1 cellular context compared by ENCODE assay signal in the genomic region with DNA sequence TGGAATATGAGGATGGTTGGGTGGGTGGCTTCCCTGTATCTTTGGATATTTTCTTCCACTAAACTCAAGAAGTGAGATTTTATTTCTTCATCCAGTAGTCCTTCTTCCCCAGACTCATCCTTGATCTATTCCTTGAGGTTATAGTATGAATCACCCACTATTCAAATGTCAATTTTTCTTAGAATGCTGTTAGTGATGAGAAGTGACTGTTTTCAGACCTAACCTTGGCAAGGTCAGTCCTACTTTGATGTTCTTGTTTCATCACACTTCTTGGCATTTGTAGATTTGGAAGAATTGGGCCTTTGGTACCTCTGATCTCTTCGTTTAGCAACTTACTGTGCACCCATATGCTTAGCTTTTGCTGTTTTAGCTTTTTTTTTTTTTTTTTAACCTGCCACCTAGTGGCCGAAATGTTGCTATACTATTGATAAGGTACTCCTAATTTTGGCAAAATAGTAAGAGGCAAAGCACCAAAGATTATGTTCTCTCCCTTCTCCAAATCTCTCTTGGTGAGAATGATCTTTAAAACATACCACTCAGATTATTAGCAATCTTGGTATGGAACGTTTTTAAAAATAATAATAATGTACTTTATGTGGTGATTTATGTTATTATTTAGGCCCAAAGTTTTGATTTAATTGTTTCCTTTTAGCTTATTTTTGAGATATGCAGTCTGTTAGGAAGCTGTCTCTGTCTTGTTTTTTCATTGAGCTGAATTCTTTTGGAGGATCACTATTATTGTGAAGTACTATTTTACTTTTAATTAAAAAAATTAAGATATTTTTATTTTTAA.
TF ChIP-seq lines count a peak whose summit lies in the region.

No MANE protein-coding gene starts in this region.

TF ChIP-seq in WTC11, 78 proteins besides CTCF, POLR2A, EP300 and RAD21 (continued from another document):
- TF ChIP-seq, protein P1, sequence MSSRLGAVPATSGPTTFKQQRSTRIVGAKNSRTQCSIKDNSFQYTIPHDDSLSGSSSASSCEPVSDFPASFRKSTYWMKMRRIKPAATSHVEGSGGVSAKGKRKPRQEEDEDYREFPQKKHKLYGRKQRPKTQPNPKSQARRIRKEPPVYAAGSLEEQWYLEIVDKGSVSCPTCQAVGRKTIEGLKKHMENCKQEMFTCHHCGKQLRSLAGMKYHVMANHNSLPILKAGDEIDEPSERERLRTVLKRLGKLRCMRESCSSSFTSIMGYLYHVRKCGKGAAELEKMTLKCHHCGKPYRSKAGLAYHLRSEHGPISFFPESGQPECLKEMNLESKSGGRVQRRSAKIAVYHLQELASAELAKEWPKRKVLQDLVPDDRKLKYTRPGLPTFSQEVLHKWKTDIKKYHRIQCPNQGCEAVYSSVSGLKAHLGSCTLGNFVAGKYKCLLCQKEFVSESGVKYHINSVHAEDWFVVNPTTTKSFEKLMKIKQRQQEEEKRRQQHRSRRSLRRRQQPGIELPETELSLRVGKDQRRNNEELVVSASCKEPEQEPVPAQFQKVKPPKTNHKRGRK (CRISPR knock-in tag; IDR thresholded peaks at IDR 0.05; ENCODE audit: borderline replicate concordance), result no peak
- TF ChIP-seq, protein P2, sequence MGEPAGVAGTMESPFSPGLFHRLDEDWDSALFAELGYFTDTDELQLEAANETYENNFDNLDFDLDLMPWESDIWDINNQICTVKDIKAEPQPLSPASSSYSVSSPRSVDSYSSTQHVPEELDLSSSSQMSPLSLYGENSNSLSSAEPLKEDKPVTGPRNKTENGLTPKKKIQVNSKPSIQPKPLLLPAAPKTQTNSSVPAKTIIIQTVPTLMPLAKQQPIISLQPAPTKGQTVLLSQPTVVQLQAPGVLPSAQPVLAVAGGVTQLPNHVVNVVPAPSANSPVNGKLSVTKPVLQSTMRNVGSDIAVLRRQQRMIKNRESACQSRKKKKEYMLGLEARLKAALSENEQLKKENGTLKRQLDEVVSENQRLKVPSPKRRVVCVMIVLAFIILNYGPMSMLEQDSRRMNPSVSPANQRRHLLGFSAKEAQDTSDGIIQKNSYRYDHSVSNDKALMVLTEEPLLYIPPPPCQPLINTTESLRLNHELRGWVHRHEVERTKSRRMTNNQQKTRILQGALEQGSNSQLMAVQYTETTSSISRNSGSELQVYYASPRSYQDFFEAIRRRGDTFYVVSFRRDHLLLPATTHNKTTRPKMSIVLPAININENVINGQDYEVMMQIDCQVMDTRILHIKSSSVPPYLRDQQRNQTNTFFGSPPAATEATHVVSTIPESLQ (CRISPR knock-in tag; IDR thresholded peaks at IDR 0.05), result no peak
- no peak for TF ChIP-seq JAZF1 (CRISPR knock-in tag; IDR thresholded peaks at IDR 0.05)
